8 cellular contexts compared by ENCODE assay signal in the genomic region with DNA sequence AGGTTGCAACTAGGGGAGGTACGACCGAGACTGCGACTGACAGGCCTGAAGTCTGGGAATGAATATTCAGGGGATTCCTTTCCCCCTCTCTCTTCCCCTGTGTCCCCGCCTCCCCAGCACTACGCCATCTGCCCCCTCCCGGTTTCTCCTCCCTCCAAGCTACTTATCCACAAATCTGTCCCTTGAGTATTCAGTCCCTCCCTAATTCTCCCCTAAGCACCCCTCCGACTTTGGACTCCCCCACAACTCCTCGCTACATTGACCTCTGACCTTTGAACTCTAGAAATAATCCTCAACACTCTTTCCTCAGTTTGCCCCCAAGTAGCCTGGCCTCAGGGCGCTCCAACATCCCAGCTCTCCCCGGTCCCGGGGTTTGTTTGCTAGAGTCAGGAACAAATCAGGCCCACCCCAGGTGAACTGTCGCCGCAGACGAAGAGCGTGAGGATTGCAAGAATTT.
DNase-seq lines count a peak whose midpoint lies in the region; TF ChIP-seq lines count a peak whose summit lies in the region.

No MANE protein-coding gene starts in this region.

- H3K4me1 Mint-ChIP-seq in nephron: peaks cover 18% of the 10 kb centered on the region

- peak overlapping the region; percentile 85 for H3K4me3 ChIP-seq in fibroblast of pulmonary artery (replicated peaks; ENCODE audit: low read depth, low read length)

- H3K27ac Mint-ChIP-seq in nephron: peak overlapping the region; percentile 97 to 99 (median 98)

- peaks cover 28% of the 10 kb centered on the region for H3K36me3 Mint-ChIP-seq in nephron (ENCODE audit: low read depth)

- DNase-seq in ELR (ENCODE audit: low read depth) (peak; percentile 54), HK-2 (ENCODE audit: unreplicated experiment) (peak; percentile 18), fibroblast of pulmonary artery (ENCODE audit: low read depth) (no peak), NCI-H226 (no peak)
- no peak for DNase-seq in central memory CD4-positive, alpha-beta T cell
- no peak for DNase-seq in stimulated activated CD4-positive, alpha-beta T cell treated with anti-CD3 and anti-CD28 coated beads, Interleukin-2, amount 100 ng/mL, for 48 hours

- no peaks in the 10 kb centered on the region for H3K9me3 Mint-ChIP-seq in nephron

- peak overlapping the region; percentile 94 to 97 (median 95) for H3K4me3 Mint-ChIP-seq in nephron

- TF ChIP-seq CTCF in VCaP (conservative IDR thresholded peaks at IDR 0.05) (no peak), fibroblast of pulmonary artery (IDR thresholded peaks at IDR 0.05; ENCODE audit: low read length, missing control alignments) (no peak), nephron (IDR thresholded peaks at IDR 0.05; ENCODE audit: unreplicated experiment in 3 of 3) (no peak)

- peak overlapping the region; percentile 87 for H3K27ac ChIP-seq in VCaP

- H3K27me3 Mint-ChIP-seq in nephron (ENCODE audit: low read depth): no peaks in the 10 kb centered on the region

Comparison
In these comparisons a context has a peak if more than half of its experiments do, and no peak if none do; other contexts are left out.
1. DNase-seq: peak in ELR (single experiment) and HK-2 (single experiment); none in fibroblast of pulmonary artery (single experiment), central memory CD4-positive, alpha-beta T cell (single experiment), NCI-H226 (single experiment) and stimulated activated CD4-positive, alpha-beta T cell treated with anti-CD3 and anti-CD28 coated beads, Interleukin-2, amount 100 ng/mL, for 48 hours (0 of 2).